Comparison of ENCODE assay signal across 8 cellular contexts in genomic region chr3:194276768-194277546, GRCh38.
DNase-seq lines count a peak whose midpoint lies in the region; ATAC-seq and TF ChIP-seq lines count a peak whose summit lies in the region.

No MANE protein-coding gene starts in this region.

- H3K27me3 ChIP-seq in left ventricle myocardium inferior (ENCODE audit: low read depth) (peaks cover 17% of the 10 kb centered on the region), gastrocnemius medialis (no peaks in the 10 kb centered on the region)

- H3K36me3 ChIP-seq in left ventricle myocardium inferior = no peaks in the 10 kb centered on the region
- no peaks in the 10 kb centered on the region for H3K36me3 ChIP-seq in gastrocnemius medialis

- intact Hi-C loops in left ventricle myocardium inferior (cut with micrococcal nuclease) = no loop called here
- intact Hi-C loops in gastrocnemius medialis (cut with DNase I; ENCODE audit: low total_unique reads) = loop anchor here (2.0 to 10.0 kb wide), 6 partner anchors 24 to 274 kb away; partner anchors contain the start of gene ATP13A3

- H3K9me3 ChIP-seq in left ventricle myocardium inferior (replicated peaks) = no peaks in the 10 kb centered on the region
- H3K9me3 ChIP-seq in gastrocnemius medialis = no peaks in the 10 kb centered on the region

- in situ Hi-C loops in gastrocnemius medialis (cut with MboI; ENCODE audit: low sequenced_read_pairs in 4 of 4) = loop anchor here in 1 of 4 donors (10.0 kb wide), 1 partner anchor 132 kb away; no protein-coding TSS in a partner anchor

- ATAC-seq in gastrocnemius medialis (peak; percentile 80 to 81), HG03045 (IDR thresholded peaks at IDR 0.05; ENCODE audit: unreplicated experiment) (no peak), HG03097 (IDR thresholded peaks at IDR 0.05; ENCODE audit: low FRiP score, unreplicated experiment) (no peak), HG03108 (IDR thresholded peaks at IDR 0.05; ENCODE audit: unreplicated experiment) (no peak)

- H3K4me3 ChIP-seq in left ventricle myocardium inferior (no peak overlapping the region), gastrocnemius medialis (peak overlapping the region in 1 of 4 donors; percentile 0)

- TF ChIP-seq POLR2A in gastrocnemius medialis (IDR thresholded peaks at IDR 0.05) = no peak

- H3K4me1 ChIP-seq in left ventricle myocardium inferior (peaks cover 45% of the 10 kb centered on the region), gastrocnemius medialis (peaks cover 31 to 37% of the 10 kb centered on the region in 2 donors)

- peak; percentile 95 for DNase-seq in H4 (ENCODE audit: low spot score)
- DNase-seq in left ventricle myocardium inferior = peak; percentile 56
- peak; percentile 72 to 88 for DNase-seq in gastrocnemius medialis
- DNase-seq in NCI-H82 treated with DMSO at 0.1 percent for 48 hours (lab: John Stamatoyannopoulos, UW; ENCODE audit: unreplicated experiment) = no peak

- H3K27ac ChIP-seq in angular gyrus (ENCODE audit: low read depth, low read length) (peak overlapping the region; percentile 22), left ventricle myocardium inferior (replicated peaks) (peak overlapping the region; percentile 73), gastrocnemius medialis (peak overlapping the region; percentile 78 to 88 (median 82))

- TF ChIP-seq CTCF in left ventricle myocardium inferior (IDR thresholded peaks at IDR 0.05; ENCODE audit: borderline replicate concordance) (no peak), gastrocnemius medialis (IDR thresholded peaks at IDR 0.05 in 4 of 5, conservative IDR thresholded peaks at IDR 0.05 in 1 of 5) (no peak)

Comparison
In these comparisons a context has a peak if more than half of its experiments do, and no peak if none do; other contexts are left out.
1. H3K27ac ChIP-seq: peak in every context shown above with its lines; median percentile 82 in gastrocnemius medialis; 73 in left ventricle myocardium inferior; 22 in angular gyrus.
2. ATAC-seq: peak in gastrocnemius medialis (2 of 2); none in HG03045 (single experiment), HG03097 (single experiment) and HG03108 (single experiment).